In the genomic region with DNA sequence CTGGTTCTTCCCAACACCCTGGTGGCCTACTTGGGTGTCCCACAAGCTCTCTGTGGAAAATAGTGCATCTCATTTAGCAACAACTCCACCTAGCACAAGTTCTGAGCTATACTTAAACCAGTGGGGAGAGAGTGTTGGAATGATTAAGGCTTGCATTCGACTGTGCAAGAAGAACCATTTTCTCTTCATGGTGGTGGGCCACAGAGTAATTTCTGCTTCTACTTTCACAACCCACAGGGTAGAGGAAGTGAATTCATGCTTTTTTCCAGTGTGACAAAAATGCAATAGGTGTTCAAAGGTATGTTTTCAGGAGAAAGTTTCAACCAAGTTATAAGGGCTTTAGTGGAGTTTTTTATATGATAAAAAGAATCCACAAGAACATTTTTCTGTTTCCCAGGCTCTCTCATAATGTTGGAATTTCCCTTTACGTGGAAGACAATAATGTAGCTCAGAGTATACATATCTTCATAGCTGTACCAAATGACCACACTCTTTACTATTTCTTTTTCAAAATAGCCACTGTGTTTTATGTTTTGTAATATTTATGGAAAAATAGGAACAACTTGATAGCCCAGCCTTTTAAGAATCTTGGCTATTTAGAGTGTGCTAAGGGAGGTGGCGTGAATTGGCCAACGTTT, we compare ENCODE assay signal across 24 cellular contexts.
A peak's percentile ranks its signal among the peaks of the same experiment; 100 is the strongest.
DNase-seq lines count a peak whose midpoint lies in the region; ATAC-seq and TF ChIP-seq lines count a peak whose summit lies in the region.
"Had no signal": no experiment of that assay in that cellular context is flagged by ENCODE, and none has a peak within 500 bp of the region (broad histone marks: within the 10 kb centered on the region; RNA-seq: fewer than 3 reads in every experiment).

No MANE protein-coding gene starts in this region.

- no peaks in the 10 kb centered on the region for H3K9me3 ChIP-seq in sigmoid colon
- H3K9me3 ChIP-seq: tibial nerve had no signal

- POLR2A ChIA-PET in activated CD4-positive, alpha-beta T cell treated with anti-CD3 and anti-CD28 coated beads for 36 hours (lab: Charles Lee), result no interaction called here
- POLR2A ChIA-PET in activated CD4-positive, alpha-beta T cell treated with anti-CD3 and anti-CD28 coated beads, Interleukin-2, amount 10 ng/mL, durations not matched to agents 7 days and 5 days (lab: Charles Lee), result no interaction called here

- H3K4me3 Mint-ChIP-seq in activated CD4-positive, alpha-beta T cell treated with anti-CD3 and anti-CD28 coated beads for 36 hours, result no peak overlapping the region
- no peak overlapping the region for H3K4me3 Mint-ChIP-seq in activated CD4-positive, alpha-beta T cell treated with anti-CD3 and anti-CD28 coated beads, Interleukin-2, amount 10 ng/mL, durations not matched to agents 7 days and 5 days
- H3K4me3 Mint-ChIP-seq: activated CD8-positive, alpha-beta memory T cell treated with anti-CD3 and anti-CD28 coated beads, Interleukin-2, amount 10 ng/mL, durations not matched to agents 7 days and 5 days; immature natural killer cell; naive thymus-derived CD8-positive, alpha-beta T cell; stimulated activated effector memory CD8-positive, alpha-beta T cell treated with anti-CD3 and anti-CD28 coated beads, Interleukin-12 subunit alpha, Interleukin-12 subunit beta, amount 100 ng/mL, for 72 hours had no signal

- peak; percentile 23 for ATAC-seq in activated CD4-positive, alpha-beta T cell treated with anti-CD3 and anti-CD28 coated beads for 36 hours
- ATAC-seq in HG02884 (IDR thresholded peaks at IDR 0.05; ENCODE audit: unreplicated experiment), result peak; percentile 81
- ATAC-seq: activated CD4-positive, CD25-positive, alpha-beta regulatory T cell treated with anti-CD3 and anti-CD28 coated beads, Interleukin-2, amount 50 U/mL, for 24 hours; activated CD8-positive, alpha-beta memory T cell treated with anti-CD3 and anti-CD28 coated beads, Interleukin-2, amount 10 ng/mL, durations not matched to agents 7 days and 5 days; HCT116; naive thymus-derived CD8-positive, alpha-beta T cell; stimulated activated effector memory CD8-positive, alpha-beta T cell treated with anti-CD3 and anti-CD28 coated beads, Interleukin-12 subunit alpha, Interleukin-12 subunit beta, amount 100 ng/mL, for 72 hours had no signal

- CTCF ChIA-PET in activated CD4-positive, alpha-beta T cell treated with anti-CD3 and anti-CD28 coated beads for 36 hours (lab: Charles Lee), result no interaction called here
- CTCF ChIA-PET in activated CD4-positive, alpha-beta T cell treated with anti-CD3 and anti-CD28 coated beads, Interleukin-2, amount 10 ng/mL, durations not matched to agents 7 days and 5 days (lab: Charles Lee), result no interaction called here

- TF ChIP-seq POLR2A in sigmoid colon (IDR thresholded peaks at IDR 0.05), result no peak

- no peaks in the 10 kb centered on the region for H3K36me3 ChIP-seq in sigmoid colon
- H3K36me3 ChIP-seq: tibial nerve had no signal

- peaks cover 3% of the 10 kb centered on the region for H3K27me3 Mint-ChIP-seq in activated CD4-positive, alpha-beta T cell treated with anti-CD3 and anti-CD28 coated beads for 36 hours
- peaks cover 6% of the 10 kb centered on the region for H3K27me3 Mint-ChIP-seq in activated CD4-positive, alpha-beta T cell treated with anti-CD3 and anti-CD28 coated beads, Interleukin-2, amount 10 ng/mL, durations not matched to agents 7 days and 5 days
- H3K27me3 Mint-ChIP-seq: activated CD8-positive, alpha-beta memory T cell treated with anti-CD3 and anti-CD28 coated beads, Interleukin-2, amount 10 ng/mL, durations not matched to agents 7 days and 5 days had no signal

- no peaks in the 10 kb centered on the region for H3K9me3 Mint-ChIP-seq in activated CD4-positive, alpha-beta T cell treated with anti-CD3 and anti-CD28 coated beads for 36 hours (ENCODE audit: low read depth)
- H3K9me3 Mint-ChIP-seq in activated CD4-positive, alpha-beta T cell treated with anti-CD3 and anti-CD28 coated beads, Interleukin-2, amount 10 ng/mL, durations not matched to agents 7 days and 5 days, result no peaks in the 10 kb centered on the region
- H3K9me3 Mint-ChIP-seq: naive thymus-derived CD8-positive, alpha-beta T cell; stimulated activated effector memory CD8-positive, alpha-beta T cell treated with anti-CD3 and anti-CD28 coated beads, Interleukin-12 subunit alpha, Interleukin-12 subunit beta, amount 100 ng/mL, for 72 hours had no signal

- 86 to 93% methylated on average over 4 of the region's 4 CpGs for WGBS in sigmoid colon, 2 donors

- no peaks in the 10 kb centered on the region for H3K4me1 Mint-ChIP-seq in activated CD4-positive, alpha-beta T cell treated with anti-CD3 and anti-CD28 coated beads for 36 hours
- H3K4me1 Mint-ChIP-seq in activated CD4-positive, alpha-beta T cell treated with anti-CD3 and anti-CD28 coated beads, Interleukin-2, amount 10 ng/mL, durations not matched to agents 7 days and 5 days, result no peaks in the 10 kb centered on the region
- H3K4me1 Mint-ChIP-seq: activated CD8-positive, alpha-beta memory T cell treated with anti-CD3 and anti-CD28 coated beads, Interleukin-2, amount 10 ng/mL, durations not matched to agents 7 days and 5 days; immature natural killer cell; stimulated activated effector memory CD8-positive, alpha-beta T cell treated with anti-CD3 and anti-CD28 coated beads, Interleukin-12 subunit alpha, Interleukin-12 subunit beta, amount 100 ng/mL, for 72 hours had no signal

- H3K27me3 ChIP-seq in sigmoid colon, result no peaks in the 10 kb centered on the region
- H3K27me3 ChIP-seq: tibial nerve had no signal

- no peaks in the 10 kb centered on the region for H3K4me1 ChIP-seq in sigmoid colon

- no peak overlapping the region for H3K4me3 ChIP-seq in astrocyte of the spinal cord (ENCODE audit: low read depth, low read length)
- H3K4me3 ChIP-seq in sigmoid colon, result no peak overlapping the region
- H3K4me3 ChIP-seq: tibial nerve had no signal

- no peak for TF ChIP-seq EP300 in sigmoid colon (IDR thresholded peaks at IDR 0.05)

- in situ Hi-C loops in astrocyte of the spinal cord (cut with HindIII; ENCODE audit: low sequenced_read_pairs), result no loop called here

- TF ChIP-seq CTCF in astrocyte of the spinal cord (IDR thresholded peaks at IDR 0.05; ENCODE audit: low read depth, low read length) (no peak), sigmoid colon (IDR thresholded peaks at IDR 0.05) (no peak)

- intact Hi-C loops in activated CD4-positive, alpha-beta T cell treated with anti-CD3 and anti-CD28 coated beads for 36 hours (cut with DNase I, micrococcal nuclease), result no loop called here
- intact Hi-C loops in sigmoid colon (cut with DNase I), result no loop called here

- no peak overlapping the region for H3K27ac Mint-ChIP-seq in activated CD4-positive, alpha-beta T cell treated with anti-CD3 and anti-CD28 coated beads for 36 hours
- H3K27ac Mint-ChIP-seq in activated CD4-positive, alpha-beta T cell treated with anti-CD3 and anti-CD28 coated beads, Interleukin-2, amount 10 ng/mL, durations not matched to agents 7 days and 5 days, result no peak overlapping the region
- H3K27ac Mint-ChIP-seq: activated CD8-positive, alpha-beta memory T cell treated with anti-CD3 and anti-CD28 coated beads, Interleukin-2, amount 10 ng/mL, durations not matched to agents 7 days and 5 days; immature natural killer cell; naive thymus-derived CD8-positive, alpha-beta T cell; stimulated activated effector memory CD8-positive, alpha-beta T cell treated with anti-CD3 and anti-CD28 coated beads, Interleukin-12 subunit alpha, Interleukin-12 subunit beta, amount 100 ng/mL, for 72 hours had no signal

- no peak overlapping the region for H3K27ac ChIP-seq in sigmoid colon
- H3K27ac ChIP-seq: tibial nerve had no signal

- DNase-seq in activated CD4-positive, alpha-beta T cell treated with anti-CD3 and anti-CD28 coated beads for 36 hours, result no peak
- no peak for DNase-seq in activated CD4-positive, alpha-beta T cell treated with anti-CD3 and anti-CD28 coated beads, Interleukin-2, amount 10 ng/mL, durations not matched to agents 7 days and 5 days
- peak; percentile 46 for DNase-seq in astrocyte of the spinal cord (ENCODE audit: low read depth, low spot score)
- no peak for DNase-seq in sigmoid colon
- no peak for DNase-seq in NCI-H226
- DNase-seq in CD1c-positive myeloid dendritic cell (ENCODE audit: extremely low spot score), result no peak
- DNase-seq in DMS53 (lab: John Stamatoyannopoulos, UW), result no peak
- DNase-seq: activated CD8-positive, alpha-beta memory T cell treated with anti-CD3 and anti-CD28 coated beads, Interleukin-2, amount 10 ng/mL, durations not matched to agents 7 days and 5 days; activated effector memory CD4-positive, alpha-beta T cell treated with anti-CD3 and anti-CD28 coated beads, Interleukin-2, amount 50 U/mL, for 16 hours; anterior cingulate cortex; C1 segment of cervical spinal cord; DMS79; immature natural killer cell; mammary epithelial cell; naive thymus-derived CD8-positive, alpha-beta T cell; NCI-H1694; NCI-H446; SHP77 treated with DMSO at 0.1 percent for 48 hours; T-helper 2 cell had no signal

- H3K36me3 Mint-ChIP-seq in activated CD4-positive, alpha-beta T cell treated with anti-CD3 and anti-CD28 coated beads for 36 hours (ENCODE audit: low read depth), result no peaks in the 10 kb centered on the region
- no peaks in the 10 kb centered on the region for H3K36me3 Mint-ChIP-seq in activated CD4-positive, alpha-beta T cell treated with anti-CD3 and anti-CD28 coated beads, Interleukin-2, amount 10 ng/mL, durations not matched to agents 7 days and 5 days (ENCODE audit: low read depth)
- H3K36me3 Mint-ChIP-seq: activated CD8-positive, alpha-beta memory T cell treated with anti-CD3 and anti-CD28 coated beads, Interleukin-2, amount 10 ng/mL, durations not matched to agents 7 days and 5 days; immature natural killer cell; naive thymus-derived CD8-positive, alpha-beta T cell; stimulated activated effector memory CD8-positive, alpha-beta T cell treated with anti-CD3 and anti-CD28 coated beads, Interleukin-12 subunit alpha, Interleukin-12 subunit beta, amount 100 ng/mL, for 72 hours had no signal
